In genomic region chr1:90405726-90406125, GRCh38 we compare ENCODE assay signal across 27 cellular contexts.
"Had no signal": no experiment of that assay in that cellular context is flagged by ENCODE, and none has a peak within 500 bp of the region (broad histone marks: within the 10 kb centered on the region; RNA-seq: fewer than 3 reads in every experiment).

No MANE protein-coding gene starts in this region.

- H3K36me3 Mint-ChIP-seq: mesothelial cell of epicardium; naive B cell; natural killer cell treated with Interleukin-12 subunit alpha and Interleukin-12 subunit beta and Interleukin-15 and Interleukin-18, amount 100 ng/mL, for 72 hours; stimulated activated effector memory CD8-positive, alpha-beta T cell treated with anti-CD3 and anti-CD28 coated beads, Interleukin-12 subunit alpha, Interleukin-12 subunit beta, amount 100 ng/mL, for 72 hours had no signal

- H3K9me3 ChIP-seq: colonic mucosa, esophagus muscularis mucosa, mucosa of descending colon, neutrophil, pancreas, right lobe of liver, stomach, thyroid gland, vagina had no signal

- H3K27ac Mint-ChIP-seq: dendritic cell treated with granulocyte-macrophage colony-stimulating factor and Interleukin-4, amounts not matched to agents 40 ng/mL and 50 ng/mL, for 4 days; endodermal cell; mesothelial cell of epicardium; naive B cell; natural killer cell treated with Interleukin-12 subunit alpha and Interleukin-12 subunit beta and Interleukin-15 and Interleukin-18, amount 100 ng/mL, for 72 hours; stimulated activated effector memory CD8-positive, alpha-beta T cell treated with anti-CD3 and anti-CD28 coated beads, Interleukin-12 subunit alpha, Interleukin-12 subunit beta, amount 100 ng/mL, for 72 hours had no signal

- H3K27ac ChIP-seq: colonic mucosa, esophagus muscularis mucosa, neutrophil, pancreas, right lobe of liver, stomach, thyroid gland, vagina had no signal

- H3K4me1 Mint-ChIP-seq: naive B cell; stimulated activated effector memory CD8-positive, alpha-beta T cell treated with anti-CD3 and anti-CD28 coated beads, Interleukin-12 subunit alpha, Interleukin-12 subunit beta, amount 100 ng/mL, for 72 hours had no signal

- ATAC-seq: left lobe of liver; mucosa of descending colon; natural killer cell treated with Interleukin-12 subunit alpha and Interleukin-12 subunit beta and Interleukin-15 and Interleukin-18, amount 100 ng/mL, for 72 hours; pancreas; right lobe of liver; stimulated activated effector memory CD8-positive, alpha-beta T cell treated with anti-CD3 and anti-CD28 coated beads, Interleukin-12 subunit alpha, Interleukin-12 subunit beta, amount 100 ng/mL, for 72 hours had no signal

- H3K27me3 ChIP-seq: colonic mucosa, esophagus muscularis mucosa, neutrophil, pancreas, right lobe of liver, stomach, thyroid gland, vagina had no signal

- DNase-seq: colonic mucosa; effector CD8-positive, alpha-beta T cell; endodermal cell; foreskin melanocyte; head of caudate nucleus; kidney; mesenchymal stem cell; mucosa of descending colon; naive B cell; pancreas; right lobe of liver; small intestine; stimulated activated CD4-positive, alpha-beta T cell treated with anti-CD3 and anti-CD28 coated beads, Interleukin-15, amount 100 ng/mL, for 24 hours; stimulated activated CD4-positive, alpha-beta T cell treated with anti-CD3 and anti-CD28 coated beads, Interleukin-4, amount 100 ng/mL, for 1 hour; stimulated activated naive CD4-positive, alpha-beta T cell treated with Interleukin-2 at 50 U/mL for 16 hours; stomach; thyroid gland had no signal

- H3K4me1 ChIP-seq: colonic mucosa, esophagus muscularis mucosa, pancreas, right lobe of liver, stomach, vagina had no signal

- H3K36me3 ChIP-seq: colonic mucosa, esophagus muscularis mucosa, neutrophil, pancreas, right lobe of liver, stomach, thyroid gland, vagina had no signal

- H3K4me3 ChIP-seq: colonic mucosa, esophagus muscularis mucosa, lung, mucosa of descending colon, pancreas, right lobe of liver, stomach, thyroid gland, vagina had no signal

- H3K4me3 Mint-ChIP-seq: dendritic cell treated with granulocyte-macrophage colony-stimulating factor and Interleukin-4, amounts not matched to agents 40 ng/mL and 50 ng/mL, for 4 days; endodermal cell; mesothelial cell of epicardium; naive B cell; natural killer cell treated with Interleukin-12 subunit alpha and Interleukin-12 subunit beta and Interleukin-15 and Interleukin-18, amount 100 ng/mL, for 72 hours; neural crest cell; stimulated activated effector memory CD8-positive, alpha-beta T cell treated with anti-CD3 and anti-CD28 coated beads, Interleukin-12 subunit alpha, Interleukin-12 subunit beta, amount 100 ng/mL, for 72 hours had no signal

- H3K9me3 Mint-ChIP-seq: dendritic cell treated with granulocyte-macrophage colony-stimulating factor and Interleukin-4, amounts not matched to agents 40 ng/mL and 50 ng/mL, for 4 days; endodermal cell; natural killer cell treated with Interleukin-12 subunit alpha and Interleukin-12 subunit beta and Interleukin-15 and Interleukin-18, amount 100 ng/mL, for 72 hours; neural crest cell; stimulated activated effector memory CD8-positive, alpha-beta T cell treated with anti-CD3 and anti-CD28 coated beads, Interleukin-12 subunit alpha, Interleukin-12 subunit beta, amount 100 ng/mL, for 72 hours had no signal
